ENCODE assay signal across 1 cellular context in genomic region chr17:80388175-80388574, GRCh38.
TF ChIP-seq lines count a peak whose summit lies in the region.

No MANE protein-coding gene starts in this region.

TF ChIP-seq in HCT116, 20 proteins besides CTCF, POLR2A, EP300 and RAD21 (continued from another document):
- TF ChIP-seq POLR2AphosphoS5 (IDR thresholded peaks at IDR 0.05; ENCODE audit: low read depth, low read length) (no peak), CBX3 (IDR thresholded peaks at IDR 0.05; ENCODE audit: low read depth) (no peak), CEBPB (IDR thresholded peaks at IDR 0.05; ENCODE audit: low read depth) (no peak), SRF (IDR thresholded peaks at IDR 0.05; ENCODE audit: low read depth) (no peak), SP1 (IDR thresholded peaks at IDR 0.05; ENCODE audit: low read depth) (no peak), EZH2phosphoT487 (IDR thresholded peaks at IDR 0.05; ENCODE audit: borderline replicate concordance) (no peak), FOSL1 (IDR thresholded peaks at IDR 0.05; ENCODE audit: low read depth) (no peak), ZNF274 (IDR thresholded peaks at IDR 0.05; ENCODE audit: low read depth, low read length) (no peak), SIN3A (IDR thresholded peaks at IDR 0.05; ENCODE audit: low read depth) (no peak)
TF ChIP-seq in HCT116: peak in this region for 0.
